ENCODE assay signal across 17 cellular contexts in genomic region chr22:27986459-27986858, GRCh38.
DNase-seq lines count a peak whose midpoint lies in the region; ATAC-seq and TF ChIP-seq lines count a peak whose summit lies in the region.
"Had no signal": no experiment of that assay in that cellular context is flagged by ENCODE, and none has a peak within 500 bp of the region (broad histone marks: within the 10 kb centered on the region; RNA-seq: fewer than 3 reads in every experiment).

No MANE protein-coding gene starts in this region.

- H3K4ac ChIP-seq in H9 (ENCODE audit: low read depth, low read length), result no peak overlapping the region

- H3K9me3 ChIP-seq in H9 (ENCODE audit: control insufficient read depth, low read depth, low read length), result no peaks in the 10 kb centered on the region

- H3K27me3 Mint-ChIP-seq in activated CD8-positive, alpha-beta memory T cell treated with anti-CD3 and anti-CD28 coated beads, Interleukin-2, amount 10 ng/mL, durations not matched to agents 7 days and 5 days, result no peaks in the 10 kb centered on the region
- no peaks in the 10 kb centered on the region for H3K27me3 Mint-ChIP-seq in H9 (ENCODE audit: low read depth)
- no peaks in the 10 kb centered on the region for H3K27me3 Mint-ChIP-seq in chondrocyte (ENCODE audit: low read depth)
- no peaks in the 10 kb centered on the region for H3K27me3 Mint-ChIP-seq in osteocyte (ENCODE audit: unreplicated experiment)

- no peaks in the 10 kb centered on the region for H3K36me3 Mint-ChIP-seq in activated CD8-positive, alpha-beta memory T cell treated with anti-CD3 and anti-CD28 coated beads, Interleukin-2, amount 10 ng/mL, durations not matched to agents 7 days and 5 days
- H3K36me3 Mint-ChIP-seq in H9 (ENCODE audit: insufficient read depth in 1 of 3, low read depth in 3 of 3) (peaks cover 12 to 19% (median 14%) of the 10 kb centered on the region in 3 experiments; a peak in 5 of 7 replicates), chondrocyte (ENCODE audit: low read depth) (peaks cover 26% of the 10 kb centered on the region), osteocyte (ENCODE audit: unreplicated experiment) (peaks cover 40% of the 10 kb centered on the region)

- H3K27me3 ChIP-seq in H9 (ENCODE audit: insufficient read depth, low read length), result no peaks in the 10 kb centered on the region

- no peak overlapping the region for H2AK5ac ChIP-seq in H9 (ENCODE audit: insufficient read length, low read length)

- TF ChIP-seq CTCF in H9 (conservative IDR thresholded peaks at IDR 0.05) (no peak), chondrocyte (IDR thresholded peaks at IDR 0.05) (no peak), osteocyte (IDR thresholded peaks at IDR 0.05) (no peak)

- H3K9me3 Mint-ChIP-seq in activated CD8-positive, alpha-beta memory T cell treated with anti-CD3 and anti-CD28 coated beads, Interleukin-2, amount 10 ng/mL, durations not matched to agents 7 days and 5 days (ENCODE audit: low read depth), result no peaks in the 10 kb centered on the region
- H3K9me3 Mint-ChIP-seq in H9 (no peaks in the 10 kb centered on the region), chondrocyte (ENCODE audit: low read depth) (no peaks in the 10 kb centered on the region), osteocyte (ENCODE audit: unreplicated experiment) (no peaks in the 10 kb centered on the region)

- no peak for ATAC-seq in activated CD8-positive, alpha-beta memory T cell treated with anti-CD3 and anti-CD28 coated beads, Interleukin-2, amount 10 ng/mL, durations not matched to agents 7 days and 5 days
- ATAC-seq in GM19452 (IDR thresholded peaks at IDR 0.05; ENCODE audit: unreplicated experiment) (no peak), HG03342 (IDR thresholded peaks at IDR 0.05; ENCODE audit: unreplicated experiment) (no peak)
- ATAC-seq: GM12878, HCT116, PC-3 had no signal

- no peak overlapping the region for H3K27ac ChIP-seq in H9 (ENCODE audit: insufficient read length, low read depth, low read length)

- no peaks in the 10 kb centered on the region for H4K20me1 ChIP-seq in H9 (ENCODE audit: control insufficient read depth, insufficient read depth, insufficient read length)

- peaks cover 7% of the 10 kb centered on the region for H3K4me1 Mint-ChIP-seq in activated CD8-positive, alpha-beta memory T cell treated with anti-CD3 and anti-CD28 coated beads, Interleukin-2, amount 10 ng/mL, durations not matched to agents 7 days and 5 days
- peaks cover 5 to 9% of the 10 kb centered on the region in 2 experiments for H3K4me1 Mint-ChIP-seq in H9
- H3K4me1 Mint-ChIP-seq in chondrocyte (ENCODE audit: low read depth), result peaks cover 25% of the 10 kb centered on the region
- peaks cover 41% of the 10 kb centered on the region for H3K4me1 Mint-ChIP-seq in osteocyte (ENCODE audit: unreplicated experiment)

- no peak overlapping the region for H4K8ac ChIP-seq in H9 (replicated peaks; ENCODE audit: insufficient read length, low read depth, low read length)

- H3K56ac ChIP-seq in H9 (ENCODE audit: insufficient read length, low read depth, low read length), result no peak overlapping the region

- peaks cover 3% of the 10 kb centered on the region for H3K23me2 ChIP-seq in H9 (ENCODE audit: insufficient read length, low read depth, low read length, poor library complexity, severe bottlenecking)

- no peak overlapping the region for H2BK120ac ChIP-seq in H9 (ENCODE audit: low read depth, low read length, poor library complexity, severe bottlenecking)

- no peak overlapping the region for H2BK12ac ChIP-seq in H9 (ENCODE audit: insufficient read length, low read depth, low read length)

- no peak overlapping the region for H3K9ac ChIP-seq in H9 (ENCODE audit: extremely low read depth, insufficient read length, low read length)

- H3K79me1 ChIP-seq in H9 (ENCODE audit: insufficient read depth, low read depth, low read length, poor library complexity, severe bottlenecking), result no peaks in the 10 kb centered on the region

- no peaks in the 10 kb centered on the region for H3K79me2 ChIP-seq in H9 (ENCODE audit: insufficient read depth, low read length)

- H3K4me3 Mint-ChIP-seq in activated CD8-positive, alpha-beta memory T cell treated with anti-CD3 and anti-CD28 coated beads, Interleukin-2, amount 10 ng/mL, durations not matched to agents 7 days and 5 days, result no peak overlapping the region
- H3K4me3 Mint-ChIP-seq in H9 (no peak overlapping the region), chondrocyte (ENCODE audit: unreplicated experiment) (no peak overlapping the region), osteocyte (ENCODE audit: unreplicated experiment) (no peak overlapping the region)

- H2BK15ac ChIP-seq in H9 (ENCODE audit: low read depth, low read length), result no peak overlapping the region

- peaks cover 3% of the 10 kb centered on the region; the same call in 1 of the 2 replicates for H3K4me1 ChIP-seq in H9 (ENCODE audit: insufficient read depth, low read length)

- no peak overlapping the region for H3T11ph ChIP-seq in H9 (ENCODE audit: low read length)

- H3K23ac ChIP-seq in H9 (ENCODE audit: insufficient read length, low read depth, low read length), result no peak overlapping the region

- CTCF ChIA-PET in activated CD8-positive, alpha-beta memory T cell treated with anti-CD3 and anti-CD28 coated beads, Interleukin-2, amount 10 ng/mL, durations not matched to agents 7 days and 5 days (lab: Charles Lee), result no interaction called here

- H2BK20ac ChIP-seq in H9 (ENCODE audit: low read depth, low read length, poor library complexity, severe bottlenecking), result no peak overlapping the region

- no peak overlapping the region for H4K91ac ChIP-seq in H9 (ENCODE audit: insufficient read length, low read depth, low read length)

- H2BK5ac ChIP-seq in H9 (ENCODE audit: insufficient read length, low read length), result no peak overlapping the region

- H3K4me2 ChIP-seq in H9 (ENCODE audit: insufficient read depth, insufficient read length, low read length), result no peak overlapping the region

- no peak overlapping the region for H4K5ac ChIP-seq in H9 (ENCODE audit: insufficient read length, low read depth, low read length)

- H3K14ac ChIP-seq in H9 (ENCODE audit: insufficient read depth, low read length), result no peak overlapping the region

- no peak overlapping the region for H2AFZ ChIP-seq in H9 (ENCODE audit: low read length)

- no peak overlapping the region for H3K27ac Mint-ChIP-seq in activated CD8-positive, alpha-beta memory T cell treated with anti-CD3 and anti-CD28 coated beads, Interleukin-2, amount 10 ng/mL, durations not matched to agents 7 days and 5 days
- H3K27ac Mint-ChIP-seq in H9, result no peak overlapping the region; a peak in 1 of 7 replicates
- H3K27ac Mint-ChIP-seq in chondrocyte (ENCODE audit: unreplicated experiment), result peak overlapping the region; percentile 25
- H3K27ac Mint-ChIP-seq in osteocyte (ENCODE audit: unreplicated experiment), result no peak overlapping the region

- WGBS in H9 (ENCODE audit: extremely low coverage, insufficient read length, low lambda C conversion rate), result no CpG with 5 or more reads among the region's 5 CpGs

- H3K18ac ChIP-seq in H9 (ENCODE audit: insufficient read length, low read depth, low read length), result no peak overlapping the region

- DNase-seq in activated CD8-positive, alpha-beta memory T cell treated with anti-CD3 and anti-CD28 coated beads, Interleukin-2, amount 10 ng/mL, durations not matched to agents 7 days and 5 days, result peak; percentile 27
- DNase-seq in activated CD8-positive, alpha-beta memory T cell treated with anti-CD3 and anti-CD28 coated beads, Interleukin-2, amount 50 U/mL, for 4 hours, result no peak
- DNase-seq in H9, result peak; percentile 19
- DNase-seq in chondrocyte (ENCODE audit: low spot score), result no peak
- peak; percentile 19 for DNase-seq in osteocyte (ENCODE audit: extremely low spot score, unreplicated experiment)
- DNase-seq in COR-L47 (lab: John Stamatoyannopoulos, UW), result no peak
- DNase-seq: C1 segment of cervical spinal cord; DMS53; NCI-H1092; NCI-H1694; NCI-H69; NK-92 treated with Interleukin-12 subunit alpha and Interleukin-12 subunit beta, amount 100 ng/mL, for 24 hours; PC-3 had no signal

Comparison
In these comparisons a context has a peak if more than half of its experiments do, and no peak if none do; other contexts are left out.
1. DNase-seq: peak in activated CD8-positive, alpha-beta memory T cell treated with anti-CD3 and anti-CD28 coated beads, Interleukin-2, amount 10 ng/mL, durations not matched to agents 7 days and 5 days (single experiment), H9 (single experiment) and osteocyte (single experiment); none in activated CD8-positive, alpha-beta memory T cell treated with anti-CD3 and anti-CD28 coated beads, Interleukin-2, amount 50 U/mL, for 4 hours (single experiment), chondrocyte (single experiment) and COR-L47 (single experiment).